Comparison of ENCODE assay signal across 1 cellular context in genomic region chr19:58429745-58430144, GRCh38.
TF ChIP-seq lines count a peak whose summit lies in the region.

No MANE protein-coding gene starts in this region.

TF ChIP-seq in liver, 16 proteins besides CTCF, POLR2A, EP300 and RAD21 (continued from another document):
- TF ChIP-seq ZBTB33 (IDR thresholded peaks at IDR 0.05) (no peak), FOXA1 (IDR thresholded peaks at IDR 0.05) (no peak), REST (IDR thresholded peaks at IDR 0.05) (no peak)
